Comparison of ENCODE assay signal across 8 cellular contexts in genomic region chr9:128066713-128067621, GRCh38. TPM values are rescaled to one million over a fixed set of nuclear protein-coding genes. Genes with fewer than 3 reads are reported as not detected.
DNase-seq lines count a peak whose midpoint lies in the region; ATAC-seq and TF ChIP-seq lines count a peak whose summit lies in the region.

Gene NAIF1, minus strand, starts transcription at chr9:128067320. Its CDS starts 219 bp downstream, at chr9:128067101.

- H3K4me3 Mint-ChIP-seq in activated CD4-positive, alpha-beta T cell treated with anti-CD3 and anti-CD28 coated beads for 36 hours, result no peak within 1 kb of the TSS

- DNase-seq in AML-193 (lab: John Stamatoyannopoulos, UW) (peak; percentile 97 to 99), NCI-H510A treated with DMSO at 0.1 percent for 48 hours (lab: John Stamatoyannopoulos, UW) (peak; percentile 99), choroid plexus epithelial cell (ENCODE audit: low read depth) (peak; percentile 100), kidney glomerular epithelial cell (lab: John Stamatoyannopoulos, UW) (peak; percentile 99)
- peak; percentile 98 for DNase-seq in activated CD4-positive, alpha-beta T cell treated with anti-CD3 and anti-CD28 coated beads for 36 hours
- DNase-seq in stimulated activated CD4-positive, alpha-beta T cell treated with anti-CD3 and anti-CD28 coated beads, Interleukin-1b, Interleukin-23, amount 100 ng/mL, for 1 hour (ENCODE audit: low read depth in 2 of 2), result peak; percentile 85 to 92

- peaks cover 49% of the 10 kb centered on the region for H3K4me1 Mint-ChIP-seq in activated CD4-positive, alpha-beta T cell treated with anti-CD3 and anti-CD28 coated beads for 36 hours

- intact Hi-C loops in activated CD4-positive, alpha-beta T cell treated with anti-CD3 and anti-CD28 coated beads for 36 hours (cut with DNase I, micrococcal nuclease), result loop anchor here (1.0 to 10.0 kb wide), 18 partner anchors 27 to 960 kb away; partner anchors contain the start of genes BBLN (in 1 of the 2), CDK9 (in 1 of the 2), DPM2 (in 1 of the 2) and GOLGA2 (in 1 of the 2)

- peak; percentile 60 for ATAC-seq in HG03439 (IDR thresholded peaks at IDR 0.05; ENCODE audit: unreplicated experiment)
- peak; percentile 77 for ATAC-seq in activated CD4-positive, alpha-beta T cell treated with anti-CD3 and anti-CD28 coated beads for 36 hours

- CTCF ChIA-PET in activated CD4-positive, alpha-beta T cell treated with anti-CD3 and anti-CD28 coated beads for 36 hours (lab: Charles Lee), result interaction anchor here (0.6 to 2.8 kb wide), 17 partner anchors 10 to 163 kb away, joined by 3 to 12 read pairs (median 4); no protein-coding TSS in a partner anchor

- no peaks in the 10 kb centered on the region for H3K9me3 Mint-ChIP-seq in activated CD4-positive, alpha-beta T cell treated with anti-CD3 and anti-CD28 coated beads for 36 hours (ENCODE audit: low read depth)

- no peak within 1 kb of the TSS for H3K27ac Mint-ChIP-seq in activated CD4-positive, alpha-beta T cell treated with anti-CD3 and anti-CD28 coated beads for 36 hours

- peak within 1 kb of the TSS; percentile 80 for H3K4me3 ChIP-seq in choroid plexus epithelial cell (ENCODE audit: low read depth, low read length)

- POLR2A ChIA-PET in activated CD4-positive, alpha-beta T cell treated with anti-CD3 and anti-CD28 coated beads for 36 hours (lab: Charles Lee), result interaction anchor here (0.6 to 2.5 kb wide), 5 partner anchors 27 to 291 kb away, joined by 3 to 10 read pairs (median 3); no protein-coding TSS in a partner anchor

- no peaks in the 10 kb centered on the region for H3K27me3 Mint-ChIP-seq in activated CD4-positive, alpha-beta T cell treated with anti-CD3 and anti-CD28 coated beads for 36 hours

- TF ChIP-seq CTCF in choroid plexus epithelial cell (conservative IDR thresholded peaks at IDR 0.05; ENCODE audit: low read depth, low read length), result no peak

- H3K36me3 Mint-ChIP-seq in activated CD4-positive, alpha-beta T cell treated with anti-CD3 and anti-CD28 coated beads for 36 hours (ENCODE audit: low read depth), result peaks cover 14% of the 10 kb centered on the region

- TF ChIP-seq POLR2A in GM19193 (IDR thresholded peaks at IDR 0.05; ENCODE audit: extremely low read depth, insufficient read depth, insufficient read length), result peak; percentile 19

RNA-seq across cellular contexts. Expression of gene NAIF1, which starts in this region (rescaled TPM):
- total RNA-seq in activated CD4-positive, alpha-beta T cell treated with anti-CD3 and anti-CD28 coated beads for 36 hours, result 10 to 100 TPM; 11.3 to 13.7 TPM

Comparison
In these comparisons a context has a peak if more than half of its experiments do, and no peak if none do; other contexts are left out.
1. Peak in every context shown above with its lines: DNase-seq, ATAC-seq and H3K4me3 ChIP-seq.